In the genomic region with DNA sequence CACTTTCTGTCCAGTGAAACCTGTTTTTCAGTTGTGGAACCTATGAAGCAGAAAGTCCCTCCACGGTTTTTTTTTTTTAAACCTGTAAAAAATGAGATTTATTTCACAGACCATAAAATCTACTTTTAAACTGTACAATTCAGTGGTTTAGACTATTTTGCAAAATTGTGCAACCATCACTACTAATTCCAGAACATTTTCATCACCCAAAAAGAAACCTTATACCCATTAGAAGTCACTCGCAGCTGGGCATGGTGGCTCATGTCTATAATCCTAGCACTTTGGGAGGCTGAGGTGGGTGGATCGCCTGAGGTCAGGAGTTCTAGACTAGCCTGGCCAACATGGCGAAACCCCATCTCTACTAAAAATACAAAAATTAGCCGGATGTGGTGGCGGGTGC, we compare ENCODE assay signal across 10 cellular contexts. TPM values are rescaled to one million over a fixed set of nuclear protein-coding genes. Genes with fewer than 3 reads are reported as not detected.
"Had no signal": no experiment of that assay in that cellular context is flagged by ENCODE, and none has a peak within 500 bp of the region (broad histone marks: within the 10 kb centered on the region; RNA-seq: fewer than 3 reads in every experiment).

No MANE protein-coding gene starts in this region.

RNA-seq across cellular contexts. Expression of a gene that starts 45.4 kb away (rescaled TPM):
- total RNA-seq: mesenteric fat pad, myocyte, psoas muscle, renal cortical epithelial cell, right cardiac atrium, sigmoid colon, tibial nerve, uterus had no signal
- polyA plus RNA-seq: heart right ventricle, mammary epithelial cell, psoas muscle, right cardiac atrium had no signal
